8 cellular contexts compared by ENCODE assay signal in genomic region chr2:174729797-174730529, GRCh38. TPM values are rescaled to one million over a fixed set of nuclear protein-coding genes. Genes with fewer than 3 reads are reported as not detected.
A peak's percentile ranks its signal among the peaks of the same experiment; 100 is the strongest.
DNase-seq lines count a peak whose midpoint lies in the region; ATAC-seq and TF ChIP-seq lines count a peak whose summit lies in the region.

No MANE protein-coding gene starts in this region.

- TF ChIP-seq POLR2A in breast epithelium (IDR thresholded peaks at IDR 0.05), result no peak

- no peak for TF ChIP-seq CTCF in breast epithelium (IDR thresholded peaks at IDR 0.05)
- TF ChIP-seq CTCF in MCF 10A (IDR thresholded peaks at IDR 0.05; ENCODE audit: unreplicated experiment), result no peak
- TF ChIP-seq CTCF in smooth muscle cell (IDR thresholded peaks at IDR 0.05; ENCODE audit: borderline replicate concordance, insufficient read depth, poor library complexity, severe bottlenecking), result no peak

- H3K27me3 ChIP-seq in breast epithelium (peaks cover 0 to 21% of the 10 kb centered on the region in 2 donors), iPS-15b (ENCODE audit: control insufficient read depth, insufficient read depth, low read length) (peaks cover 16% of the 10 kb centered on the region), smooth muscle cell (ENCODE audit: low read depth) (peaks cover 38% of the 10 kb centered on the region)

- no peaks in the 10 kb centered on the region for H3K36me3 Mint-ChIP-seq in MCF 10A (ENCODE audit: insufficient read depth, unreplicated experiment)
- no peaks in the 10 kb centered on the region for H3K36me3 Mint-ChIP-seq in activated naive CD8-positive, alpha-beta T cell treated with anti-CD3 and anti-CD28 coated beads, Interleukin-2, amount 50 U/mL, for 24 hours (ENCODE audit: low read depth)

- no peaks in the 10 kb centered on the region for H3K4me1 ChIP-seq in breast epithelium
- no peaks in the 10 kb centered on the region for H3K4me1 ChIP-seq in iPS-15b (ENCODE audit: control insufficient read depth, insufficient read depth, low read length)
- H3K4me1 ChIP-seq in smooth muscle cell (ENCODE audit: low read depth), result no peaks in the 10 kb centered on the region

- H3K9me3 ChIP-seq in breast epithelium (no peaks in the 10 kb centered on the region), iPS-15b (ENCODE audit: control insufficient read depth, insufficient read depth, low read length) (no peaks in the 10 kb centered on the region), smooth muscle cell (replicated peaks; ENCODE audit: low read depth) (no peaks in the 10 kb centered on the region)

- peak overlapping the region; percentile 24 for H3K9ac ChIP-seq in iPS-15b (ENCODE audit: low read depth, low read length)
- H3K9ac ChIP-seq in smooth muscle cell (ENCODE audit: low read depth), result no peak overlapping the region

- no peak overlapping the region for H3K27ac Mint-ChIP-seq in MCF 10A (ENCODE audit: low read depth, unreplicated experiment)
- H3K27ac Mint-ChIP-seq in activated naive CD8-positive, alpha-beta T cell treated with anti-CD3 and anti-CD28 coated beads, Interleukin-2, amount 50 U/mL, for 24 hours, result peak overlapping the region; percentile 66

- intact Hi-C loops in breast epithelium (cut with DNase I; ENCODE audit: low total_unique reads), result no loop called here
- intact Hi-C loops in MCF 10A (cut with micrococcal nuclease), result no loop called here

- peak overlapping the region; percentile 78 for H2AFZ ChIP-seq in smooth muscle cell (ENCODE audit: low read depth)

- no peaks in the 10 kb centered on the region for H3F3A ChIP-seq in smooth muscle cell (ENCODE audit: low read depth)

- peaks cover 61% of the 10 kb centered on the region for H3K27me3 Mint-ChIP-seq in MCF 10A (ENCODE audit: insufficient read depth, unreplicated experiment)
- H3K27me3 Mint-ChIP-seq in activated naive CD8-positive, alpha-beta T cell treated with anti-CD3 and anti-CD28 coated beads, Interleukin-2, amount 50 U/mL, for 24 hours, result peaks cover 27% of the 10 kb centered on the region

- BruUV-seq in MCF 10A (replicated peaks; lab: Mats Ljungman, UMichigan), result no TSS peak

- peak overlapping the region; percentile 35 to 68 (median 46) for H3K4me3 ChIP-seq in breast epithelium
- H3K4me3 ChIP-seq in iPS-15b (ENCODE audit: low read depth, low read length), result peak overlapping the region; percentile 65
- peak overlapping the region; percentile 46 for H3K4me3 ChIP-seq in smooth muscle cell

- H3K36me3 ChIP-seq in breast epithelium, result no peaks in the 10 kb centered on the region
- H3K36me3 ChIP-seq in iPS-15b (ENCODE audit: control insufficient read depth, insufficient read depth, low read length), result no peaks in the 10 kb centered on the region
- H3K36me3 ChIP-seq in smooth muscle cell (ENCODE audit: low read depth), result no peaks in the 10 kb centered on the region

- ATAC-seq in activated naive CD8-positive, alpha-beta T cell treated with anti-CD3 and anti-CD28 coated beads, Interleukin-2, amount 50 U/mL, for 24 hours, result peak; percentile 90

- no peak for DNase-seq in breast epithelium (ENCODE audit: low spot score in 2 of 2)
- no peak for DNase-seq in MCF 10A (ENCODE audit: unreplicated experiment)
- DNase-seq in activated naive CD8-positive, alpha-beta T cell treated with anti-CD3 and anti-CD28 coated beads, Interleukin-2, amount 50 U/mL, for 24 hours, result peak; percentile 66
- DNase-seq in smooth muscle cell (lab: John Stamatoyannopoulos, UW; ENCODE audit: unreplicated experiment), result no peak
- no peak for DNase-seq in mesenteric fat pad (ENCODE audit: low spot score)
- DNase-seq in activated gamma-delta T cell (lab: John Stamatoyannopoulos, UW), result no peak
- DNase-seq in MV-4-11 (lab: John Stamatoyannopoulos, UW), result no peak

- H3K27ac ChIP-seq in breast epithelium (no peak overlapping the region), smooth muscle cell (ENCODE audit: low read depth) (no peak overlapping the region)

- H3K9me3 Mint-ChIP-seq in MCF 10A (ENCODE audit: unreplicated experiment), result no peaks in the 10 kb centered on the region
- no peaks in the 10 kb centered on the region for H3K9me3 Mint-ChIP-seq in activated naive CD8-positive, alpha-beta T cell treated with anti-CD3 and anti-CD28 coated beads, Interleukin-2, amount 50 U/mL, for 24 hours

- no peak overlapping the region for H3K4me3 Mint-ChIP-seq in MCF 10A (ENCODE audit: unreplicated experiment)
- H3K4me3 Mint-ChIP-seq in activated naive CD8-positive, alpha-beta T cell treated with anti-CD3 and anti-CD28 coated beads, Interleukin-2, amount 50 U/mL, for 24 hours, result peak overlapping the region; percentile 77

- no peaks in the 10 kb centered on the region for H3K79me2 ChIP-seq in smooth muscle cell (ENCODE audit: low read depth)

- 18% methylated on average over 55 of the region's 56 CpGs for WGBS in smooth muscle cell (ENCODE audit: low lambda C conversion rate)

- no peaks in the 10 kb centered on the region for H3K4me1 Mint-ChIP-seq in MCF 10A (ENCODE audit: insufficient read depth, unreplicated experiment)
- peaks cover 22% of the 10 kb centered on the region for H3K4me1 Mint-ChIP-seq in activated naive CD8-positive, alpha-beta T cell treated with anti-CD3 and anti-CD28 coated beads, Interleukin-2, amount 50 U/mL, for 24 hours

- POLR2A ChIA-PET in MCF 10A (lab: Yijun Ruan, JAX), result no interaction called here

- peak overlapping the region; percentile 83 for H3K4me2 ChIP-seq in smooth muscle cell

- no peaks in the 10 kb centered on the region for H4K20me1 ChIP-seq in smooth muscle cell (ENCODE audit: low read depth)

- CTCF ChIA-PET in MCF 10A (lab: Yijun Ruan, JAX), result interaction anchor here (0.6 to 1.9 kb wide), 5 partner anchors 19 to 913 kb away, joined by 3 to 5 read pairs (median 4); no protein-coding TSS in a partner anchor

RNA-seq across cellular contexts. Expression of gene CHRNA1, which starts 34.3 kb away (rescaled TPM):
- total RNA-seq in breast epithelium (1 to 10 TPM in 1 of 3 donors, not detected in 2; 8.2 TPM), MCF 10A (2022) (not detected in 2 replicates), smooth muscle cell (1.0 and 1.3 TPM in 2 replicates), mesenteric fat pad (0.22 TPM)
- polyA plus RNA-seq in smooth muscle cell, result 1.2 and 3.1 TPM in 2 replicates
